ENCODE assay signal across 17 cellular contexts in the genomic region with DNA sequence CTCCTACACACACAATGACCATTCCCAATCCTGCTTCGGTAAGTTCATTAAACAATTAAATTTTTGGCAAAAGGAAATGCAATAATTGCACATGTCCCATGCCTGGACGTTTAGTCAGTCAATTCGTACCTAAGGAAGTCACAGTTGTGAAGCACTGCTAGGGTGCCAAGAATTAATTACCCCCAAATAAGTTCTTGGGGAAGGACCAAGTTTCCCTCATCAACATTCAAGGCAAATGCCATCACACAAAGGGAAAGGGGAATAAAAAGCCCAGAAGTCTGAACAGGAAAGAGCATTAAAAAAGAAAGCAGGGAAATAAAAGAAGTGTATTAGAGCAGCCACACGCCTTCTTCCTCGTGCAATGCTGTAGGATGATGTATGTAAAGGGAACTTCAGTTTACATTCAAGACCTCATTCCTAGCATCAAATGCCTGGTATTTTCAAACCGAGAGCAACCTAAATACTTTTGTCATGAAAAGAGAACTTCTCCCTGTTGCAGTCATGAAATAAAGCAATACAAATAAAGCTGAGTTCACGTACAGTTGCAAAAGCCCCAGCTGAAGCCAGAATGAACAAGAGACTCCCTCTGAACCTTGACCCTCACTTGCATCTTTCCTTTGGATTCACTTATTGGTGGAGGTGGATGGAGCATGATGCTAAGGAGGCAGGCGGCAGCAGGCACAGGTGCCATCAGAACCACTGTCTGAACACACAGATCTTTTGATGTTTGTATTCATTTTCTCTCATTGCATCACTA.
DNase-seq lines count a peak whose midpoint lies in the region; ATAC-seq and TF ChIP-seq lines count a peak whose summit lies in the region.
"Had no signal": no experiment of that assay in that cellular context is flagged by ENCODE, and none has a peak within 500 bp of the region (broad histone marks: within the 10 kb centered on the region; RNA-seq: fewer than 3 reads in every experiment).

No MANE protein-coding gene starts in this region.

- ATAC-seq in right lobe of liver (peak; percentile 38 to 74 (median 52)), HG03521 (IDR thresholded peaks at IDR 0.05; ENCODE audit: unreplicated experiment) (no peak), heart right ventricle (no peak), HG03457 (IDR thresholded peaks at IDR 0.05; ENCODE audit: unreplicated experiment) (no peak)
- ATAC-seq: GM23338 had no signal

- H3K27ac ChIP-seq in right lobe of liver (peak overlapping the region in 1 of 3 donors; percentile 33), heart right ventricle (no peak overlapping the region)
- H3K27ac ChIP-seq: BLaER1 treated with 17β-estradiol and CSF1 and Interleukin-3, amounts not matched to agents 10 nM and 100 nM had no signal

- TF ChIP-seq CTCF in right lobe of liver (IDR thresholded peaks at IDR 0.05) = no peak
- TF ChIP-seq CTCF in heart right ventricle (IDR thresholded peaks at IDR 0.05) = no peak

- no peaks in the 10 kb centered on the region for H3K27me3 ChIP-seq in right lobe of liver
- H3K27me3 ChIP-seq in heart right ventricle = no peaks in the 10 kb centered on the region
- H3K27me3 ChIP-seq: BLaER1 treated with 17β-estradiol and CSF1 and Interleukin-3, amounts not matched to agents 10 nM and 100 nM had no signal

- no peaks in the 10 kb centered on the region for H3K9me3 ChIP-seq in right lobe of liver
- no peaks in the 10 kb centered on the region for H3K9me3 ChIP-seq in heart right ventricle
- H3K9me3 ChIP-seq: BLaER1 treated with 17β-estradiol and CSF1 and Interleukin-3, amounts not matched to agents 10 nM and 100 nM had no signal

- 50% methylated on average over 8 of the region's 8 CpGs for WGBS in right lobe of liver (ENCODE audit: insufficient coverage, low coverage, low lambda C conversion rate, missing lambda C conversion rate)
- 81 to 83% methylated on average over 8 of the region's 8 CpGs for WGBS in heart right ventricle, 2 donors

- peak; percentile 44 for DNase-seq in Ammon's horn (ENCODE audit: low spot score)
- peak; percentile 25 for DNase-seq in cerebellar cortex (ENCODE audit: low spot score)
- peak in 1 of 3 donors; percentile 52 for DNase-seq in right lobe of liver
- peak; percentile 52 for DNase-seq in pons (ENCODE audit: low spot score)
- DNase-seq in heart right ventricle = no peak
- DNase-seq: 8988T; CD8-positive, alpha-beta memory T cell; COR-L47; DMS 273 treated with DMSO at 0.1 percent for 48 hours; DMS53; DND-41; EL; HCEC 1CT had no signal

- no peak for TF ChIP-seq POLR2A in right lobe of liver (IDR thresholded peaks at IDR 0.05)

- H3K36me3 ChIP-seq in right lobe of liver (no peaks in the 10 kb centered on the region), heart right ventricle (no peaks in the 10 kb centered on the region)
- H3K36me3 ChIP-seq: BLaER1 treated with 17β-estradiol and CSF1 and Interleukin-3, amounts not matched to agents 10 nM and 100 nM had no signal

- H3K4me1 ChIP-seq in right lobe of liver (peaks cover 0 to 25% (median 0%) of the 10 kb centered on the region in 4 donors), heart right ventricle (no peaks in the 10 kb centered on the region)
- H3K4me1 ChIP-seq: BLaER1 treated with 17β-estradiol and CSF1 and Interleukin-3, amounts not matched to agents 10 nM and 100 nM had no signal

- no peak overlapping the region for H3K4me3 ChIP-seq in right lobe of liver
- no peak overlapping the region for H3K4me3 ChIP-seq in heart right ventricle
- H3K4me3 ChIP-seq: BLaER1 treated with 17β-estradiol and CSF1 and Interleukin-3, amounts not matched to agents 10 nM and 100 nM; GM23338 had no signal

- intact Hi-C loops in right lobe of liver (cut with DNase I) = no loop called here
- intact Hi-C loops in heart right ventricle (cut with DNase I) = no loop called here

Comparison
In these comparisons a context has a peak if more than half of its experiments do, and no peak if none do; other contexts are left out.
1. DNase-seq: peak in Ammon's horn (single experiment), cerebellar cortex (single experiment) and pons (single experiment); none in heart right ventricle (0 of 2).
2. ATAC-seq: peak in right lobe of liver (4 of 4); none in HG03521 (single experiment), heart right ventricle (0 of 8) and HG03457 (single experiment).